In genomic region chr17:55642741-55643140, GRCh38 we compare ENCODE assay signal across 19 cellular contexts.
"Had no signal": no experiment of that assay in that cellular context is flagged by ENCODE, and none has a peak within 500 bp of the region (broad histone marks: within the 10 kb centered on the region; RNA-seq: fewer than 3 reads in every experiment).

No MANE protein-coding gene starts in this region.

- DNase-seq: activated CD4-positive, alpha-beta T cell treated with anti-CD3 and anti-CD28 coated beads, Interleukin-2, amount 50 U/mL, for 4 hours; activated CD4-positive, CD25-positive, alpha-beta regulatory T cell treated with anti-CD3 and anti-CD28 coated beads, Interleukin-2, amount 50 U/mL, for 72 hours; activated naive CD4-positive, alpha-beta T cell treated with anti-CD3 and anti-CD28 coated beads for 36 hours; heart right ventricle; left colon; naive B cell; ovary; right lobe of liver; stimulated activated CD4-positive, alpha-beta T cell treated with anti-CD3 and anti-CD28 coated beads, Interleukin-4, amount 100 ng/mL, for 4 hours; stimulated activated CD8-positive, alpha-beta memory T cell treated with anti-CD3 and anti-CD28 coated beads, Interleukin-4, amount 100 ng/mL, for 48 hours; stimulated activated naive CD8-positive, alpha-beta T cell treated with anti-CD3 and anti-CD28 coated beads, Interleukin-15, Interleukin-2, amounts not matched to agents 100 U/mL and 50 U/mL, for 24 hours; transverse colon had no signal

- H3K4me1 ChIP-seq: transverse colon, vagina had no signal

- H3K36me3 ChIP-seq: cardiac muscle cell, gastroesophageal sphincter, heart right ventricle, neural progenitor cell, ovary, right lobe of liver, transverse colon, vagina had no signal

- H3K27ac ChIP-seq: cardiac muscle cell, gastroesophageal sphincter, heart right ventricle, neural progenitor cell, ovary, right lobe of liver, transverse colon, vagina had no signal

- H2AFZ ChIP-seq: neural progenitor cell had no signal

- H3K4me2 ChIP-seq: neural progenitor cell, smooth muscle cell had no signal

- ATAC-seq: activated T-helper 17 cell treated with anti-CD3 and anti-CD28 coated beads, Interleukin-2, amount 50 U/mL, for 72 hours; gastroesophageal sphincter; heart right ventricle; left colon; right lobe of liver; stimulated activated naive CD8-positive, alpha-beta T cell treated with anti-CD3 and anti-CD28 coated beads, Interleukin-15, Interleukin-2, amounts not matched to agents 100 U/mL and 50 U/mL, for 24 hours had no signal

- H3K9ac ChIP-seq: neural progenitor cell had no signal

- H3K4me3 ChIP-seq: cardiac muscle cell, gastroesophageal sphincter, heart right ventricle, lung, neural progenitor cell, ovary, right lobe of liver, smooth muscle cell, transverse colon, vagina had no signal

- H3K9me3 ChIP-seq: gastroesophageal sphincter, heart right ventricle, ovary, right lobe of liver, transverse colon, vagina had no signal

- H3K27me3 ChIP-seq: cardiac muscle cell, gastroesophageal sphincter, neural progenitor cell, ovary, right lobe of liver, transverse colon, vagina had no signal
